ENCODE assay signal across 16 cellular contexts in genomic region chr15:43127752-43128151, GRCh38. TPM values are rescaled to one million over a fixed set of nuclear protein-coding genes. Genes with fewer than 3 reads are reported as not detected.
DNase-seq lines count a peak whose midpoint lies in the region; ATAC-seq, FAIRE-seq and TF ChIP-seq lines count a peak whose summit lies in the region.
"Had no signal": no experiment of that assay in that cellular context is flagged by ENCODE, and none has a peak within 500 bp of the region (broad histone marks: within the 10 kb centered on the region; RNA-seq: fewer than 3 reads in every experiment).

No MANE protein-coding gene starts in this region.

- TF ChIP-seq RAD21 in A549 (conservative IDR thresholded peaks at IDR 0.05 in 1 of 2, IDR thresholded peaks at IDR 0.05 in 1 of 2), result no peak

- ATAC-seq in A549 (no peak), left lobe of liver (peak; percentile 53)
- ATAC-seq: psoas muscle had no signal

- no peak for TF ChIP-seq EP300 in A549 (IDR thresholded peaks at IDR 0.05)

- no peak for TF ChIP-seq POLR2A in A549 (IDR thresholded peaks at IDR 0.05; ENCODE audit: low read length)

- H3K9me3 ChIP-seq in A549, result no peaks in the 10 kb centered on the region
- H3K9me3 ChIP-seq: psoas muscle had no signal

- POLR2A ChIA-PET in A549 (lab: Yijun Ruan, JAX), result no interaction called here

- peaks cover 8% of the 10 kb centered on the region; the same call in 2 of the 3 replicates for H3K4me1 ChIP-seq in A549

- no peak for FAIRE-seq in A549 (lab: Jason Lieb, UNC)
- FAIRE-seq: GM12892 had no signal

- WGBS in A549 (ENCODE audit: missing lambda C conversion rate), result 74% methylated on average over 2 of the region's 2 CpGs

- H3K4me2 ChIP-seq in A549, result 0 out of 3 replicates have a peak overlapping the region, but pooled peaks have one; percentile 4

- H3K27ac ChIP-seq in A549, result no peak overlapping the region
- H3K27ac ChIP-seq: psoas muscle had no signal

- CTCF ChIA-PET in A549 (lab: Yijun Ruan, JAX), result no interaction called here

- TF ChIP-seq CTCF in A549 (IDR thresholded peaks at IDR 0.05), result no peak

- H3K4me3 ChIP-seq in A549, result no peak overlapping the region
- H3K4me3 ChIP-seq: psoas muscle had no signal

- DNase-seq in A549 (ENCODE audit: low read depth in 1 of 2, low spot score in 1 of 2) (no peak), KBM-7 (peak; percentile 58), NCI-H69 (lab: John Stamatoyannopoulos, UW) (peak; percentile 49), left lobe of liver (ENCODE audit: low spot score) (no peak), GDM1 (lab: John Stamatoyannopoulos, UW) (no peak), glomerular visceral epithelial cell (ENCODE audit: extremely low spot score) (no peak), KG1 (lab: John Stamatoyannopoulos, UW) (no peak)
- DNase-seq in stimulated activated CD4-positive, alpha-beta T cell treated with anti-CD3 and anti-CD28 coated beads, Interleukin-4, amount 100 ng/mL, for 24 hours, result no peak
- DNase-seq: activated CD4-positive, alpha-beta T cell treated with anti-CD3 and anti-CD28 coated beads, Interleukin-2, amount 50 U/mL, for 4 hours; activated effector memory CD4-positive, alpha-beta T cell treated with Interleukin-2 at 50 U/mL for 16 hours; DND-41; Karpas-422; NCI-H524; psoas muscle; T1000 had no signal

- in situ Hi-C loops in KBM-7 (cut with MboI; ENCODE audit: low pct_unique_long_range_greater_than_20kb, low sequenced_read_pairs), result no loop called here

TF ChIP-seq in A549, 52 proteins besides CTCF, POLR2A, EP300 and RAD21:
- no peak for TF ChIP-seq CHD4 (IDR thresholded peaks at IDR 0.05; ENCODE audit: borderline replicate concordance)
- TF ChIP-seq NFE2L2 (conservative IDR thresholded peaks at IDR 0.05; ENCODE audit: low read length), result no peak
- no peak for TF ChIP-seq FOSL2 (IDR thresholded peaks at IDR 0.05)
- no peak for TF ChIP-seq FOSL2 (CRISPR knock-in tag; IDR thresholded peaks at IDR 0.05)
- TF ChIP-seq MAZ (IDR thresholded peaks at IDR 0.05; ENCODE audit: borderline replicate concordance, low read depth, low read length), result no peak
- TF ChIP-seq PHF8 (IDR thresholded peaks at IDR 0.05; ENCODE audit: borderline replicate concordance, low read depth), result no peak
- no peak for TF ChIP-seq TFCP2L1 (CRISPR knock-in tag; IDR thresholded peaks at IDR 0.05)
- no peak for TF ChIP-seq SMC3 (IDR thresholded peaks at IDR 0.05)
- TF ChIP-seq MAFK (IDR thresholded peaks at IDR 0.05; ENCODE audit: partially characterized antibody), result no peak
- TF ChIP-seq ATOH8 (CRISPR knock-in tag; IDR thresholded peaks at IDR 0.05; ENCODE audit: low read depth), result no peak
- TF ChIP-seq BHLHE40 (IDR thresholded peaks at IDR 0.05; ENCODE audit: low read depth, low read length), result no peak
- TF ChIP-seq PBX3 (IDR thresholded peaks at IDR 0.05), result no peak

RNA-seq across cellular contexts. Expression of gene TMEM62, which starts 5.6 kb away (rescaled TPM):
- 7.8 and 9.5 TPM in 2 replicates for polyA plus RNA-seq in A549 (2011; rRNA removed)
- 2.9 and 3.1 TPM in 2 replicates for polyA plus RNA-seq in A549 (2012; cell fraction: cytosol; rRNA removed)
- 4.4 and 8.9 TPM in 2 replicates for polyA plus RNA-seq in A549 (2012; cell fraction: nucleus; rRNA removed)
- polyA plus RNA-seq in A549 (2017; fragmentation: RNase III; extraction: RNeasy Plus Mini Kit Qiagen cat#74134 plus additional on column Dnase treatment), result 6.9 to 7.6 TPM (median 7.5 TPM) in 3 replicates
- polyA minus RNA-seq in A549 (2011; rRNA and poly(A)+ RNA removed), result 3.7 and 3.8 TPM in 2 replicates
- 7.8 TPM for total RNA-seq in left lobe of liver

RNA-seq across cellular contexts. Expression of gene UBR1, which starts 21.9 kb away (rescaled TPM):
- 9.0 and 10.5 TPM in 2 replicates for polyA plus RNA-seq in A549 (2011; rRNA removed)
- 1.3 and 1.6 TPM in 2 replicates for polyA plus RNA-seq in A549 (2012; cell fraction: cytosol; rRNA removed)
- polyA plus RNA-seq in A549 (2012; cell fraction: nucleus; rRNA removed), result 1.6 and 3.1 TPM in 2 replicates
- polyA plus RNA-seq in A549 (2017; fragmentation: RNase III; extraction: RNeasy Plus Mini Kit Qiagen cat#74134 plus additional on column Dnase treatment), result 5.7 to 5.9 TPM (median 5.8 TPM) in 3 replicates
- polyA minus RNA-seq in A549 (2011; rRNA and poly(A)+ RNA removed), result 10.2 and 11.4 TPM in 2 replicates
- total RNA-seq in left lobe of liver, result 9.2 TPM

RNA-seq across cellular contexts. Expression of gene CCNDBP1, which starts 57.5 kb away (rescaled TPM):
- polyA plus RNA-seq in A549 (2011; rRNA removed) (44.1 and 44.8 TPM in 2 replicates), A549 (2017; fragmentation: RNase III; extraction: RNeasy Plus Mini Kit Qiagen cat#74134 plus additional on column Dnase treatment) (23.3 to 27.9 TPM (median 24.3 TPM) in 3 replicates)
- 22.4 and 28.6 TPM in 2 replicates for polyA plus RNA-seq in A549 (2012; cell fraction: cytosol; rRNA removed)
- polyA plus RNA-seq in A549 (2012; cell fraction: nucleus; rRNA removed), result 23.8 and 27.2 TPM in 2 replicates
- 18.1 and 18.6 TPM in 2 replicates for polyA minus RNA-seq in A549 (2011; rRNA and poly(A)+ RNA removed)
- 20.0 TPM for total RNA-seq in left lobe of liver

Comparison
In these comparisons a context has a peak if more than half of its experiments do, and no peak if none do; other contexts are left out.
1. DNase-seq: peak in KBM-7 (single experiment) and NCI-H69 (single experiment); none in A549 (0 of 2), left lobe of liver (single experiment), GDM1 (single experiment), glomerular visceral epithelial cell (single experiment), KG1 (single experiment) and stimulated activated CD4-positive, alpha-beta T cell treated with anti-CD3 and anti-CD28 coated beads, Interleukin-4, amount 100 ng/mL, for 24 hours (single experiment).